2 cellular contexts compared by ENCODE assay signal in the genomic region with DNA sequence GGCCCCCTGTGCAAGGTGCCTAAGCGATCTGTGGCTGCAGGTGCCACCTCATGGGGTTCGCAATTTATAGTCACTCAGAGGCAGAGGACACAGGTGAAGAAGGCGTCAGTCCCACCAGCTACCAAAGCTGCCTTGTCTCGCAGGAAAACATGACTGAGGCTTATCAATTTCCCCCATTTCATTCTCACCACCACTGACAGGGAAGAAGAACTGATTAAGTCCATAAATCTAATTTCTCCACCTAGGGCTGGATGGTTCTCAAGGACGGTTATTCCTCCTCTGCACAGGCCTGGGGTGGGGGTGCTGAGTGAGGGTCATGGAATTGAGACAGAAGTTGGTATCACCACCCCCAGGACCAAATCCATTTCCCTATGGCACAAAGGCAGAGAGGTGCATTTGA.
TF ChIP-seq lines count a peak whose summit lies in the region.

No MANE protein-coding gene starts in this region.

TF ChIP-seq in HCT116, 20 proteins besides CTCF, POLR2A, EP300 and RAD21:
- TF ChIP-seq YY1 (IDR thresholded peaks at IDR 0.05; ENCODE audit: extremely low read depth, insufficient replicate concordance, low read depth, low read length): no peak
- TF ChIP-seq FOSL1 (IDR thresholded peaks at IDR 0.05; ENCODE audit: low read depth): no peak
- no peak for TF ChIP-seq SP1 (IDR thresholded peaks at IDR 0.05; ENCODE audit: low read depth)
- TF ChIP-seq SIN3A (IDR thresholded peaks at IDR 0.05; ENCODE audit: low read depth): no peak
- no peak for TF ChIP-seq POLR2AphosphoS5 (IDR thresholded peaks at IDR 0.05; ENCODE audit: low read depth, low read length)
- no peak for TF ChIP-seq CEBPB (IDR thresholded peaks at IDR 0.05; ENCODE audit: low read depth)
- TF ChIP-seq SRF (IDR thresholded peaks at IDR 0.05; ENCODE audit: low read depth): no peak
- no peak for TF ChIP-seq ELF1 (IDR thresholded peaks at IDR 0.05; ENCODE audit: borderline replicate concordance, low read depth)

TF ChIP-seq in K562, 482 proteins besides CTCF, POLR2A, EP300 and RAD21:
- TF ChIP-seq KDM1A (IDR thresholded peaks at IDR 0.05) (no peak), TEAD4 (IDR thresholded peaks at IDR 0.05; ENCODE audit: low read length) (peak; percentile 56), TEAD4 (CRISPR knock-in tag; IDR thresholded peaks at IDR 0.05; ENCODE audit: borderline replicate concordance) (no peak), MEIS2 (IDR thresholded peaks at IDR 0.05; ENCODE audit: partially characterized antibody) (peak; percentile 76), ARID1B (IDR thresholded peaks at IDR 0.05) (peak; percentile 56; the same call in 1 of the 2 replicates), ZNF764 (CRISPR knock-in tag; IDR thresholded peaks at IDR 0.05; ENCODE audit: low read depth) (no peak), NFE2L1 (tag; IDR thresholded peaks at IDR 0.05; ENCODE audit: borderline replicate concordance, low read depth) (no peak), KLF1 (tag; IDR thresholded peaks at IDR 0.05) (no peak), ATF7 (IDR thresholded peaks at IDR 0.05) (no peak), CBFA2T3 (IDR thresholded peaks at IDR 0.05) (peak; percentile 66), PHTF2 (CRISPR knock-in tag; IDR thresholded peaks at IDR 0.05) (no peak), KDM5B (IDR thresholded peaks at IDR 0.05; ENCODE audit: insufficient replicate concordance, low read depth, low read length) (no peak), RCOR1 (IDR thresholded peaks at IDR 0.05; ENCODE audit: borderline replicate concordance in 1 of 2, low read depth in 2 of 2, low read length in 2 of 2) (0 out of 4 replicates have a peak, but pooled peaks of 1 of the 2 experiments have one; percentile 21), NCOR1 (IDR thresholded peaks at IDR 0.05) (peak; percentile 20; the same call in 1 of the 2 replicates), ZFPM2 (CRISPR knock-in tag; IDR thresholded peaks at IDR 0.05) (no peak), TCF3 (CRISPR knock-in tag; IDR thresholded peaks at IDR 0.05) (peak; percentile 40; the same call in 1 of the 2 replicates), CBFA2T2 (conservative IDR thresholded peaks at IDR 0.05) (peak; percentile 40), TAL1 (IDR thresholded peaks at IDR 0.05) (peak; percentile 33; the same call in 1 of the 2 replicates), ZNF586 (CRISPR knock-in tag; conservative IDR thresholded peaks at IDR 0.05) (no peak), NBN (IDR thresholded peaks at IDR 0.05; ENCODE audit: low read depth) (no peak)
- TF ChIP-seq, protein P1, sequence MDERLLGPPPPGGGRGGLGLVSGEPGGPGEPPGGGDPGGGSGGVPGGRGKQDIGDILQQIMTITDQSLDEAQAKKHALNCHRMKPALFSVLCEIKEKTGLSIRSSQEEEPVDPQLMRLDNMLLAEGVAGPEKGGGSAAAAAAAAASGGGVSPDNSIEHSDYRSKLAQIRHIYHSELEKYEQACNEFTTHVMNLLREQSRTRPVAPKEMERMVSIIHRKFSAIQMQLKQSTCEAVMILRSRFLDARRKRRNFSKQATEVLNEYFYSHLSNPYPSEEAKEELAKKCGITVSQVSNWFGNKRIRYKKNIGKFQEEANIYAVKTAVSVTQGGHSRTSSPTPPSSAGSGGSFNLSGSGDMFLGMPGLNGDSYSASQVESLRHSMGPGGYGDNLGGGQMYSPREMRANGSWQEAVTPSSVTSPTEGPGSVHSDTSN (CRISPR knock-in tag; IDR thresholded peaks at IDR 0.05; ENCODE audit: low read depth): no peak
- TF ChIP-seq, protein P1 (tag; conservative IDR thresholded peaks at IDR 0.05; ENCODE audit: low read depth): 0 out of 2 replicates have a peak, but pooled peaks have one; percentile 27
- TF ChIP-seq, protein P2, sequence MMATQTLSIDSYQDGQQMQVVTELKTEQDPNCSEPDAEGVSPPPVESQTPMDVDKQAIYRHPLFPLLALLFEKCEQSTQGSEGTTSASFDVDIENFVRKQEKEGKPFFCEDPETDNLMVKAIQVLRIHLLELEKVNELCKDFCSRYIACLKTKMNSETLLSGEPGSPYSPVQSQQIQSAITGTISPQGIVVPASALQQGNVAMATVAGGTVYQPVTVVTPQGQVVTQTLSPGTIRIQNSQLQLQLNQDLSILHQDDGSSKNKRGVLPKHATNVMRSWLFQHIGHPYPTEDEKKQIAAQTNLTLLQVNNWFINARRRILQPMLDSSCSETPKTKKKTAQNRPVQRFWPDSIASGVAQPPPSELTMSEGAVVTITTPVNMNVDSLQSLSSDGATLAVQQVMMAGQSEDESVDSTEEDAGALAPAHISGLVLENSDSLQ (IDR thresholded peaks at IDR 0.05): peak; percentile 48; the same call in 1 of the 2 replicates
